In the genomic region with DNA sequence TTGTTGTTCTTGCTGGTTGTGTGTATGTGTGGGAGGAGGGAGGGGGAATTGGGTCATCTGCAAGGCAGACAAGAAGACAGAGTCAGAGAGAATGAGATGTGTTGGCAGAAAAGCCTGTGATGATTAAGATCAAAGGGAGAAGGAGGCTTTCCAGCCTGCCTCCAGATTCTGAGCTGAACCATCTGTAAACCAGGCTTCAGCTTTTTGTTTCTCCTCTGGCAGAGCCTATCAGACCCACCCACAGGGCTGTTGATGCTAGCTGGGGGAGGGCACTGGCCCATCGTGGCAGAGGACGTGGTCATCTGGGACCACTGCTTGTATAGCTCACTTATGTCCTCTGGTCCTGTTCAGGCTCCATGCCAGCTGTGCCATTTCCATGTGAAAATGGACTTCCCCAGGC, we compare ENCODE assay signal across 10 cellular contexts. TPM values are rescaled to one million over a fixed set of nuclear protein-coding genes. Genes with fewer than 3 reads are reported as not detected.
DNase-seq lines count a peak whose midpoint lies in the region; ATAC-seq and TF ChIP-seq lines count a peak whose summit lies in the region.
"Had no signal": no experiment of that assay in that cellular context is flagged by ENCODE, and none has a peak within 500 bp of the region (broad histone marks: within the 10 kb centered on the region; RNA-seq: fewer than 3 reads in every experiment).

No MANE protein-coding gene starts in this region.

- POLR2A ChIA-PET in OCI-LY7 (lab: Charles Lee), result interaction anchor here (0.6 to 1.0 kb wide), 2 partner anchors 30 to 324 kb away, joined by 3 read pairs; no protein-coding TSS in a partner anchor

- peaks cover 54% of the 10 kb centered on the region for H3K4me1 Mint-ChIP-seq in HFFc6 (ENCODE audit: low read depth)
- H3K4me1 Mint-ChIP-seq in stimulated activated effector memory CD8-positive, alpha-beta T cell treated with anti-CD3 and anti-CD28 coated beads, Interleukin-12 subunit alpha, Interleukin-12 subunit beta, amount 100 ng/mL, for 72 hours, result peaks cover 76% of the 10 kb centered on the region

- ATAC-seq in stimulated activated effector memory CD8-positive, alpha-beta T cell treated with anti-CD3 and anti-CD28 coated beads, Interleukin-12 subunit alpha, Interleukin-12 subunit beta, amount 100 ng/mL, for 72 hours, result peak; percentile 79
- ATAC-seq in GM18873 (IDR thresholded peaks at IDR 0.05; ENCODE audit: low FRiP score, unreplicated experiment), result no peak

- H3K4me2 ChIP-seq in OCI-LY7 (ENCODE audit: low read length), result no peak overlapping the region

- H3K4me3 Mint-ChIP-seq in HFFc6, result peak overlapping the region; percentile 49
- H3K4me3 Mint-ChIP-seq in stimulated activated effector memory CD8-positive, alpha-beta T cell treated with anti-CD3 and anti-CD28 coated beads, Interleukin-12 subunit alpha, Interleukin-12 subunit beta, amount 100 ng/mL, for 72 hours, result peak overlapping the region; percentile 36
- H3K4me3 Mint-ChIP-seq: H9 had no signal

- H3K27me3 Mint-ChIP-seq in HFFc6 (ENCODE audit: insufficient read depth), result no peaks in the 10 kb centered on the region; the same call in 1 of the 2 replicates

- H3K4me1 ChIP-seq in OCI-LY7 (ENCODE audit: insufficient read depth, low read length, poor library complexity, severe bottlenecking), result no peaks in the 10 kb centered on the region

- no peaks in the 10 kb centered on the region for H3K9me3 ChIP-seq in OCI-LY7 (ENCODE audit: low read length)

- no peak overlapping the region for H2AFZ ChIP-seq in OCI-LY7 (ENCODE audit: low read length)

- no peaks in the 10 kb centered on the region for H3K79me2 ChIP-seq in OCI-LY7 (ENCODE audit: insufficient read depth, low read depth, low read length)

- CTCF ChIA-PET in OCI-LY7 (lab: Charles Lee; ENCODE audit: unreplicated experiment), result no interaction called here

- intact Hi-C loops in OCI-LY7 (cut with micrococcal nuclease; ENCODE audit: unreplicated experiment), result no loop called here

- DNase-seq in HFFc6, result peak; percentile 71
- peak; percentile 71 for DNase-seq in activated CD8-positive, alpha-beta memory T cell treated with anti-CD3 and anti-CD28 coated beads, Interleukin-2, amount 50 U/mL, for 48 hours
- peak; percentile 63 for DNase-seq in fibroblast of the conjunctiva (ENCODE audit: low read depth)
- no peak for DNase-seq in stimulated activated effector memory CD8-positive, alpha-beta T cell treated with anti-CD3 and anti-CD28 coated beads, Interleukin-12 subunit alpha, Interleukin-12 subunit beta, amount 100 ng/mL, for 72 hours (ENCODE audit: low spot score in 2 of 2)
- no peak for DNase-seq in OCI-LY7 (ENCODE audit: low spot score)
- no peak for DNase-seq in NCI-H446 treated with DMSO at 0.1 percent for 48 hours (lab: John Stamatoyannopoulos, UW)
- DNase-seq: H9, Karpas-422 had no signal

- no peaks in the 10 kb centered on the region for H4K20me1 ChIP-seq in OCI-LY7 (ENCODE audit: insufficient read depth, low read length)

- no peak overlapping the region for H3K27ac ChIP-seq in OCI-LY7 (ENCODE audit: low read depth, low read length, poor library complexity, severe bottlenecking)

- no peaks in the 10 kb centered on the region; the same call in 1 of the 2 replicates for H3K36me3 Mint-ChIP-seq in HFFc6 (ENCODE audit: low read depth)
- H3K36me3 Mint-ChIP-seq in stimulated activated effector memory CD8-positive, alpha-beta T cell treated with anti-CD3 and anti-CD28 coated beads, Interleukin-12 subunit alpha, Interleukin-12 subunit beta, amount 100 ng/mL, for 72 hours, result peaks cover 13% of the 10 kb centered on the region

- no TSS peak for BruUV-seq in OCI-LY7 (replicated peaks; lab: Mats Ljungman, UMichigan)

- H3K9me2 ChIP-seq in OCI-LY7 (ENCODE audit: insufficient read depth, low read length), result no peaks in the 10 kb centered on the region

- TF ChIP-seq CTCF in HFFc6 (IDR thresholded peaks at IDR 0.05), result no peak
- no peak for TF ChIP-seq CTCF in OCI-LY7 (conservative IDR thresholded peaks at IDR 0.05; ENCODE audit: low read length)

- H3K36me3 ChIP-seq in OCI-LY7 (ENCODE audit: insufficient read depth, low read length), result no peaks in the 10 kb centered on the region

- no peaks in the 10 kb centered on the region for H3K9me3 Mint-ChIP-seq in HFFc6
- H3K9me3 Mint-ChIP-seq in stimulated activated effector memory CD8-positive, alpha-beta T cell treated with anti-CD3 and anti-CD28 coated beads, Interleukin-12 subunit alpha, Interleukin-12 subunit beta, amount 100 ng/mL, for 72 hours, result peaks cover 3% of the 10 kb centered on the region

- peak overlapping the region; percentile 83 for H3K27ac Mint-ChIP-seq in HFFc6
- H3K27ac Mint-ChIP-seq in stimulated activated effector memory CD8-positive, alpha-beta T cell treated with anti-CD3 and anti-CD28 coated beads, Interleukin-12 subunit alpha, Interleukin-12 subunit beta, amount 100 ng/mL, for 72 hours, result peak overlapping the region; percentile 89
- H3K27ac Mint-ChIP-seq: H9 had no signal

- H3K4me3 ChIP-seq in OCI-LY7 (ENCODE audit: low read depth, low read length, poor library complexity, severe bottlenecking), result no peak overlapping the region
- H3K4me3 ChIP-seq: GM12878 had no signal

RNA-seq across cellular contexts. Expression of gene COL6A3, which starts 27.6 kb away (rescaled TPM):
- 100 to 1,000 TPM; 409 to 759 (median 458) TPM for total RNA-seq in HFFc6 (2021; fragmentation: NEBNext Ultra II Directional; extraction: Animal tissue kit (Norgen Biotek cat#: 25700))
- total RNA-seq in OCI-LY7 (2014; rRNA removed; shearing (Covaris generic)), result not detected in 2 replicates
- not detected in 2 replicates for total RNA-seq in OCI-LY7 (2022)

RNA-seq across cellular contexts. Expression of gene MLPH, which starts 45.4 kb away (rescaled TPM):
- 10 to 100 TPM; 32.0 to 44.1 (median 41.0) TPM for total RNA-seq in HFFc6 (2021; fragmentation: NEBNext Ultra II Directional; extraction: Animal tissue kit (Norgen Biotek cat#: 25700))
- total RNA-seq in OCI-LY7 (2014; rRNA removed; shearing (Covaris generic)), result not detected in 2 replicates
- total RNA-seq in OCI-LY7 (2022), result not detected in 2 replicates

Comparison
In these comparisons a context has a peak if more than half of its experiments do, and no peak if none do; other contexts are left out.
1. DNase-seq: peak in HFFc6 (single experiment), activated CD8-positive, alpha-beta memory T cell treated with anti-CD3 and anti-CD28 coated beads, Interleukin-2, amount 50 U/mL, for 48 hours (single experiment) and fibroblast of the conjunctiva (single experiment); none in stimulated activated effector memory CD8-positive, alpha-beta T cell treated with anti-CD3 and anti-CD28 coated beads, Interleukin-12 subunit alpha, Interleukin-12 subunit beta, amount 100 ng/mL, for 72 hours (0 of 2), OCI-LY7 (single experiment) and NCI-H446 treated with DMSO at 0.1 percent for 48 hours (single experiment).
2. RNA of gene COL6A3, which starts 27.6 kb away (total RNA-seq): 409 to 759 TPM in HFFc6; not detected in OCI-LY7; every median in the first group is over 100 times any median in the second.
3. RNA of gene MLPH, which starts 45.4 kb away (total RNA-seq): 32.0 to 44.1 TPM in HFFc6; not detected in OCI-LY7; every median in the first group is over 10 times any median in the second.